In genomic region chr6:80454661-80455365, GRCh38 we compare ENCODE assay signal across 15 cellular contexts.
DNase-seq lines count a peak whose midpoint lies in the region; ATAC-seq and TF ChIP-seq lines count a peak whose summit lies in the region.
"Had no signal": no experiment of that assay in that cellular context is flagged by ENCODE, and none has a peak within 500 bp of the region (broad histone marks: within the 10 kb centered on the region; RNA-seq: fewer than 3 reads in every experiment).

No MANE protein-coding gene starts in this region.

- H3K36me3 Mint-ChIP-seq in activated CD4-positive, alpha-beta T cell treated with anti-CD3 and anti-CD28 coated beads, Interleukin-2, amount 10 ng/mL, durations not matched to agents 24 days and 14 days (ENCODE audit: low read depth), result no peaks in the 10 kb centered on the region
- peaks cover 0 to 5% of the 10 kb centered on the region in 2 donors for H3K36me3 Mint-ChIP-seq in stimulated activated naive B cell treated with anti-CD40 and anti-IgM and Interleukin-4, amounts not matched to agents 10 μg/mL and 1 μg/mL and 100 μg/mL, for 72 hours
- H3K36me3 Mint-ChIP-seq: CD4-positive, alpha-beta memory T cell had no signal

- H3K9me3 ChIP-seq in SJCRH30 (replicated peaks), result no peaks in the 10 kb centered on the region
- no peaks in the 10 kb centered on the region for H3K9me3 ChIP-seq in left ventricle myocardium inferior (replicated peaks)
- H3K9me3 ChIP-seq in effector memory CD4-positive, alpha-beta T cell (ENCODE audit: control insufficient read depth, low read length), result no peaks in the 10 kb centered on the region

- intact Hi-C loops in activated CD4-positive, alpha-beta T cell treated with anti-CD3 and anti-CD28 coated beads, Interleukin-2, amount 10 ng/mL, durations not matched to agents 24 days and 14 days (cut with micrococcal nuclease), result loop anchor here (2.0 kb wide), 1 partner anchor 90 kb away; no protein-coding TSS in a partner anchor
- intact Hi-C loops in left ventricle myocardium inferior (cut with micrococcal nuclease), result no loop called here

- peaks cover 4% of the 10 kb centered on the region for H3K4me1 Mint-ChIP-seq in activated CD4-positive, alpha-beta T cell treated with anti-CD3 and anti-CD28 coated beads, Interleukin-2, amount 10 ng/mL, durations not matched to agents 24 days and 14 days
- H3K4me1 Mint-ChIP-seq in stimulated activated naive B cell treated with anti-CD40 and anti-IgM and Interleukin-4, amounts not matched to agents 10 μg/mL and 1 μg/mL and 100 μg/mL, for 72 hours, result peaks cover 12 to 13% of the 10 kb centered on the region in 2 donors
- H3K4me1 Mint-ChIP-seq: CD4-positive, alpha-beta memory T cell had no signal

- H3K27ac Mint-ChIP-seq in activated CD4-positive, alpha-beta T cell treated with anti-CD3 and anti-CD28 coated beads, Interleukin-2, amount 10 ng/mL, durations not matched to agents 24 days and 14 days, result peak overlapping the region; percentile 4
- H3K27ac Mint-ChIP-seq in stimulated activated naive B cell treated with anti-CD40 and anti-IgM and Interleukin-4, amounts not matched to agents 10 μg/mL and 1 μg/mL and 100 μg/mL, for 72 hours, result peak overlapping the region; percentile 42

- no peaks in the 10 kb centered on the region for H3K27me3 Mint-ChIP-seq in activated CD4-positive, alpha-beta T cell treated with anti-CD3 and anti-CD28 coated beads, Interleukin-2, amount 10 ng/mL, durations not matched to agents 24 days and 14 days
- H3K27me3 Mint-ChIP-seq in stimulated activated naive B cell treated with anti-CD40 and anti-IgM and Interleukin-4, amounts not matched to agents 10 μg/mL and 1 μg/mL and 100 μg/mL, for 72 hours, result no peaks in the 10 kb centered on the region
- H3K27me3 Mint-ChIP-seq: CD4-positive, alpha-beta memory T cell had no signal

- no peaks in the 10 kb centered on the region for H3K9me3 Mint-ChIP-seq in activated CD4-positive, alpha-beta T cell treated with anti-CD3 and anti-CD28 coated beads, Interleukin-2, amount 10 ng/mL, durations not matched to agents 24 days and 14 days
- peaks cover 0 to 1% of the 10 kb centered on the region in 2 donors for H3K9me3 Mint-ChIP-seq in stimulated activated naive B cell treated with anti-CD40 and anti-IgM and Interleukin-4, amounts not matched to agents 10 μg/mL and 1 μg/mL and 100 μg/mL, for 72 hours

- H3K27ac ChIP-seq in SJCRH30 (0 out of 2 replicates have a peak overlapping the region, but pooled peaks have one; percentile 32), left ventricle myocardium inferior (replicated peaks) (no peak overlapping the region)
- H3K27ac ChIP-seq in effector memory CD4-positive, alpha-beta T cell (ENCODE audit: insufficient read depth, low read length, poor library complexity, severe bottlenecking), result no peak overlapping the region
- H3K27ac ChIP-seq: VCaP had no signal

- H3K36me3 ChIP-seq in SJCRH30 (no peaks in the 10 kb centered on the region), left ventricle myocardium inferior (no peaks in the 10 kb centered on the region)
- no peaks in the 10 kb centered on the region for H3K36me3 ChIP-seq in effector memory CD4-positive, alpha-beta T cell (ENCODE audit: control insufficient read depth, insufficient read depth, low read length)

- no peak for TF ChIP-seq CTCF in fibroblast of the aortic adventitia (IDR thresholded peaks at IDR 0.05; ENCODE audit: insufficient read depth, low read length)
- TF ChIP-seq CTCF in left ventricle myocardium inferior (IDR thresholded peaks at IDR 0.05; ENCODE audit: borderline replicate concordance), result no peak

- peak; percentile 2 to 12 for ATAC-seq in stimulated activated naive B cell treated with anti-CD40 and anti-IgM and Interleukin-4, amounts not matched to agents 10 μg/mL and 1 μg/mL and 100 μg/mL, for 72 hours (replicated peaks)

- H3K27me3 ChIP-seq in SJCRH30, result no peaks in the 10 kb centered on the region
- H3K27me3 ChIP-seq in left ventricle myocardium inferior (ENCODE audit: low read depth), result no peaks in the 10 kb centered on the region
- H3K27me3 ChIP-seq in effector memory CD4-positive, alpha-beta T cell (replicated peaks; ENCODE audit: control insufficient read depth, insufficient read depth, low read length, poor library complexity, severe bottlenecking), result no peaks in the 10 kb centered on the region

- H3K4me3 ChIP-seq in SJCRH30, result no peak overlapping the region
- no peak overlapping the region for H3K4me3 ChIP-seq in fibroblast of the aortic adventitia (ENCODE audit: low read depth, low read length)
- H3K4me3 ChIP-seq in left ventricle myocardium inferior, result no peak overlapping the region
- no peak overlapping the region for H3K4me3 ChIP-seq in effector memory CD4-positive, alpha-beta T cell (ENCODE audit: insufficient read depth, low read depth, low read length, poor library complexity, severe bottlenecking)

- H3K4me1 ChIP-seq in SJCRH30 (peaks cover 8% of the 10 kb centered on the region), left ventricle myocardium inferior (peaks cover 16% of the 10 kb centered on the region)
- no peaks in the 10 kb centered on the region for H3K4me1 ChIP-seq in effector memory CD4-positive, alpha-beta T cell (ENCODE audit: control insufficient read depth, insufficient read depth, low read length, poor library complexity, severe bottlenecking)

- H3K4me3 Mint-ChIP-seq in activated CD4-positive, alpha-beta T cell treated with anti-CD3 and anti-CD28 coated beads, Interleukin-2, amount 10 ng/mL, durations not matched to agents 24 days and 14 days, result no peak overlapping the region
- H3K4me3 Mint-ChIP-seq in stimulated activated naive B cell treated with anti-CD40 and anti-IgM and Interleukin-4, amounts not matched to agents 10 μg/mL and 1 μg/mL and 100 μg/mL, for 72 hours, result no peak overlapping the region
- H3K4me3 Mint-ChIP-seq: CD4-positive, alpha-beta memory T cell had no signal

- DNase-seq in activated CD4-positive, alpha-beta T cell treated with anti-CD3 and anti-CD28 coated beads, Interleukin-2, amount 10 ng/mL, durations not matched to agents 24 days and 14 days, result no peak
- no peak for DNase-seq in activated CD4-positive, alpha-beta T cell treated with anti-CD3 and anti-CD28 coated beads, Interleukin-2, amount 50 U/mL, for 1 hour
- DNase-seq in SJCRH30, result no peak
- DNase-seq in fibroblast of the aortic adventitia (ENCODE audit: low read depth), result peak; percentile 51
- no peak for DNase-seq in stimulated activated naive B cell treated with anti-CD40 and anti-IgM and Interleukin-4, amounts not matched to agents 10 μg/mL and 1 μg/mL and 100 μg/mL, for 72 hours
- no peak for DNase-seq in left ventricle myocardium inferior
- no peak for DNase-seq in NCI-H82 treated with DMSO at 0.1 percent for 48 hours (lab: John Stamatoyannopoulos, UW; ENCODE audit: unreplicated experiment)
- no peak for DNase-seq in effector memory CD4-positive, alpha-beta T cell
- DNase-seq: activated naive CD4-positive, alpha-beta T cell treated with anti-CD3 and anti-CD28 coated beads, Interleukin-2, amount 50 U/mL, for 16 hours; NCI-H1105; NCI-H2227 treated with DMSO at 0.1 percent for 48 hours; retina; stimulated activated CD4-positive, alpha-beta T cell treated with anti-CD3 and anti-CD28 coated beads, Interleukin-4, amount 100 ng/mL, for 1 hour had no signal
